1 cellular context compared by ENCODE assay signal in genomic region chr7:25647872-25648271, GRCh38.
TF ChIP-seq lines count a peak whose summit lies in the region.

No MANE protein-coding gene starts in this region.

TF ChIP-seq in K562, 482 proteins besides CTCF, POLR2A, EP300 and RAD21 (continued from another document):
- TF ChIP-seq TSHZ1 (CRISPR knock-in tag; IDR thresholded peaks at IDR 0.05), result no peak
